In genomic region chr1:236907205-236907604, GRCh38 we compare ENCODE assay signal across 27 cellular contexts.
DNase-seq lines count a peak whose midpoint lies in the region; ATAC-seq and TF ChIP-seq lines count a peak whose summit lies in the region.
"Had no signal": no experiment of that assay in that cellular context is flagged by ENCODE, and none has a peak within 500 bp of the region (broad histone marks: within the 10 kb centered on the region; RNA-seq: fewer than 3 reads in every experiment).

No MANE protein-coding gene starts in this region.

- H3K4me3 Mint-ChIP-seq in CD4-positive, alpha-beta T cell, result no peak overlapping the region
- H3K4me3 Mint-ChIP-seq: activated CD4-positive, alpha-beta memory T cell treated with anti-CD3 and anti-CD28 coated beads, Interleukin-2, amount 10 ng/mL, durations not matched to agents 7 days and 5 days; activated naive CD8-positive, alpha-beta T cell; dendritic cell treated with granulocyte-macrophage colony-stimulating factor and Interleukin-4, amounts not matched to agents 40 ng/mL and 50 ng/mL, for 4 days; memory B cell; naive thymus-derived CD4-positive, alpha-beta T cell had no signal

- no peak overlapping the region for H3K27ac Mint-ChIP-seq in activated naive CD4-positive, alpha-beta T cell treated with anti-CD3 and anti-CD28 coated beads, Interleukin-2, amount 50 U/mL, for 72 hours
- no peak overlapping the region for H3K27ac Mint-ChIP-seq in CD4-positive, alpha-beta T cell
- H3K27ac Mint-ChIP-seq: activated CD4-positive, alpha-beta memory T cell treated with anti-CD3 and anti-CD28 coated beads, Interleukin-2, amount 10 ng/mL, durations not matched to agents 7 days and 5 days; activated naive CD8-positive, alpha-beta T cell; activated T-helper 2 cell treated with anti-CD3 and anti-CD28 coated beads, Interferon-gamma antibody, Interleukin-2, Interleukin-4, amounts not matched to agents 10 μg/mL and 5 μg/mL and 100 μg/mL, durations not matched to agents 14 hours and 24 hours and 36 hours; dendritic cell treated with granulocyte-macrophage colony-stimulating factor and Interleukin-4, amounts not matched to agents 40 ng/mL and 50 ng/mL, for 4 days; memory B cell; naive thymus-derived CD4-positive, alpha-beta T cell had no signal

- POLR2A ChIA-PET in CD4-positive, alpha-beta T cell (lab: Charles Lee), result no interaction called here

- DNase-seq in Right ventricle myocardium superior, result no peak
- DNase-seq in Right ventricle myocardium inferior (ENCODE audit: missing footprints), result no peak
- peak; percentile 61 for DNase-seq in NCI-H82 treated with DMSO at 0.1 percent for 48 hours (lab: John Stamatoyannopoulos, UW; ENCODE audit: unreplicated experiment)
- peak; percentile 36 to 56 for DNase-seq in erythroblast (lab: John Stamatoyannopoulos, UW)
- no peak for DNase-seq in substantia nigra (lab: John Stamatoyannopoulos, UW)
- DNase-seq in GM19238 (ENCODE audit: insufficient read length, low spot score), result no peak
- no peak for DNase-seq in activated naive CD4-positive, alpha-beta T cell treated with anti-CD3 and anti-CD28 coated beads, Interleukin-2, amount 50 U/mL, for 72 hours (ENCODE audit: low spot score in 2 of 2)
- no peak for DNase-seq in CD4-positive, alpha-beta T cell
- DNase-seq: activated CD4-positive, alpha-beta memory T cell treated with anti-CD3 and anti-CD28 coated beads, Interleukin-2, amount 10 ng/mL, durations not matched to agents 7 days and 5 days; activated CD4-positive, CD25-positive, alpha-beta regulatory T cell; Caco-2; central memory CD4-positive, alpha-beta T cell; HCEC 1CT; naive thymus-derived CD4-positive, alpha-beta T cell; NCI-H1092 treated with DMSO at 0.1 percent for 48 hours; NCI-H69; occipital lobe; small intestine; stimulated activated CD4-positive, alpha-beta T cell treated with anti-CD3 and anti-CD28 coated beads, Interleukin-1b, Interleukin-23, amount 100 ng/mL, for 48 hours; T-helper 9 cell; upper lobe of right lung had no signal

- ATAC-seq in Right ventricle myocardium superior (ENCODE audit: poor library complexity) (peak; percentile 36), Right ventricle myocardium inferior (no peak)
- ATAC-seq in activated naive CD4-positive, alpha-beta T cell treated with anti-CD3 and anti-CD28 coated beads, Interleukin-2, amount 50 U/mL, for 72 hours, result no peak
- ATAC-seq in CD4-positive, alpha-beta T cell (ENCODE audit: poor library complexity), result no peak
- ATAC-seq: naive thymus-derived CD4-positive, alpha-beta T cell; upper lobe of right lung had no signal

- peaks cover 0 to 10% of the 10 kb centered on the region in 2 donors for H3K36me3 Mint-ChIP-seq in activated naive CD4-positive, alpha-beta T cell treated with anti-CD3 and anti-CD28 coated beads, Interleukin-2, amount 50 U/mL, for 72 hours
- H3K36me3 Mint-ChIP-seq in CD4-positive, alpha-beta T cell (ENCODE audit: low read depth), result peaks cover 3% of the 10 kb centered on the region

- no peaks in the 10 kb centered on the region for H3K27me3 Mint-ChIP-seq in CD4-positive, alpha-beta T cell
- H3K27me3 Mint-ChIP-seq: activated naive CD8-positive, alpha-beta T cell; naive thymus-derived CD4-positive, alpha-beta T cell had no signal

- intact Hi-C loops in Right ventricle myocardium superior (cut with DNase I) (no loop called here), Right ventricle myocardium inferior (cut with DNase I) (no loop called here)
- intact Hi-C loops in CD4-positive, alpha-beta T cell (cut with DNase I, micrococcal nuclease), result no loop called here

- no peaks in the 10 kb centered on the region for H3K9me3 ChIP-seq in CD4-positive, alpha-beta T cell (ENCODE audit: control insufficient read depth, low read length)
- H3K9me3 ChIP-seq: ascending aorta, BLaER1, Caco-2, upper lobe of right lung had no signal

- no peaks in the 10 kb centered on the region for H3K4me1 Mint-ChIP-seq in CD4-positive, alpha-beta T cell (ENCODE audit: low read depth)
- H3K4me1 Mint-ChIP-seq: activated CD4-positive, alpha-beta memory T cell treated with anti-CD3 and anti-CD28 coated beads, Interleukin-2, amount 10 ng/mL, durations not matched to agents 7 days and 5 days; memory B cell had no signal

- CTCF ChIA-PET in CD4-positive, alpha-beta T cell (lab: Charles Lee), result no interaction called here

- no peak for TF ChIP-seq CTCF in CD4-positive, alpha-beta T cell (IDR thresholded peaks at IDR 0.05)

- no peak overlapping the region for H3K27ac ChIP-seq in substantia nigra (ENCODE audit: low read depth, low read length, poor library complexity, severe bottlenecking)
- H3K27ac ChIP-seq in CD4-positive, alpha-beta T cell (ENCODE audit: low read depth, low read length), result no peak overlapping the region
- H3K27ac ChIP-seq: ascending aorta, BLaER1, upper lobe of right lung had no signal

- H3K9me3 Mint-ChIP-seq in activated naive CD4-positive, alpha-beta T cell treated with anti-CD3 and anti-CD28 coated beads, Interleukin-2, amount 50 U/mL, for 72 hours, result peaks cover 9 to 11% of the 10 kb centered on the region in 2 donors
- peaks cover 2% of the 10 kb centered on the region for H3K9me3 Mint-ChIP-seq in CD4-positive, alpha-beta T cell
- H3K9me3 Mint-ChIP-seq: dendritic cell treated with granulocyte-macrophage colony-stimulating factor and Interleukin-4, amounts not matched to agents 40 ng/mL and 50 ng/mL, for 4 days had no signal

- no peak for TF ChIP-seq POLR2A in erythroblast (IDR thresholded peaks at IDR 0.05; ENCODE audit: low read length)

- no peaks in the 10 kb centered on the region for H3K27me3 ChIP-seq in CD4-positive, alpha-beta T cell (ENCODE audit: control insufficient read depth, insufficient read depth, low read length)
- H3K27me3 ChIP-seq: ascending aorta, BLaER1, upper lobe of right lung had no signal

Comparison
In these comparisons a context has a peak if more than half of its experiments do, and no peak if none do; other contexts are left out.
1. DNase-seq: peak in NCI-H82 treated with DMSO at 0.1 percent for 48 hours (single experiment) and erythroblast (2 of 2); none in Right ventricle myocardium superior (single experiment), Right ventricle myocardium inferior (single experiment), substantia nigra (0 of 49), GM19238 (single experiment), activated naive CD4-positive, alpha-beta T cell treated with anti-CD3 and anti-CD28 coated beads, Interleukin-2, amount 50 U/mL, for 72 hours (0 of 2) and CD4-positive, alpha-beta T cell (0 of 10).